Comparison of ENCODE assay signal across 8 cellular contexts in the genomic region with DNA sequence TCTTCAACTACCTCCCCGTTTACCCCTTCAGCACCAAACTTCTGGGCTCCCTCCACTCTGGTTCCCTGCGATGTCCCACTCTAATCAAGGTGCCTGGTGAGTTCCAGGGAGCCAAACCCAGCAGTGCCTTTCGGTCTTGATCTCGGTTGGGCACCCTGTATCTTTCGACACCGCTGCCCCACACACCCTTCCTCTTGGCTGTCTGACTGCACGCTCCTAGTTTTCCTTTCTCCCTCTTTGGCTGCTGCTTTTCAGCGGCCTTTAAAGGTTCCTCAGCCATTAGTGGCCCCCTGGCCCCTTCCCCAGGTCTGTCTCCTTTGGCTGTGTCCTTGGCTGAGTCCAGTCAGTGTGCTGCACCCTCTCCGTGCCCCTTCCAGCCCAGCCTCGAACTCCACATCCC. TPM values are rescaled to one million over a fixed set of nuclear protein-coding genes. Genes with fewer than 3 reads are reported as not detected.
A peak's percentile ranks its signal among the peaks of the same experiment; 100 is the strongest.
DNase-seq lines count a peak whose midpoint lies in the region; ATAC-seq and TF ChIP-seq lines count a peak whose summit lies in the region.

No MANE protein-coding gene starts in this region.

- DNase-seq in T-helper 2 cell treated with Interferon-gamma antibody and Interleukin-4, amounts not matched to agents 5 μg/mL and 100 μg/mL, for 36 hours (ENCODE audit: low spot score): no peak
- DNase-seq in T-helper 2 cell (no peak), astrocyte of the cerebellum (ENCODE audit: low read depth) (no peak), left lung (no peak), suprapubic skin (ENCODE audit: low spot score in 2 of 2) (no peak), GF-D8 (lab: John Stamatoyannopoulos, UW) (no peak)

- peak overlapping the region; percentile 33 for H3K27ac Mint-ChIP-seq in T-helper 2 cell treated with Interferon-gamma antibody and Interleukin-4, amounts not matched to agents 5 μg/mL and 100 μg/mL, for 36 hours

- H3K9me3 Mint-ChIP-seq in T-helper 2 cell treated with Interferon-gamma antibody and Interleukin-4, amounts not matched to agents 5 μg/mL and 100 μg/mL, for 36 hours: no peaks in the 10 kb centered on the region

- H3K36me3 Mint-ChIP-seq in T-helper 2 cell treated with Interferon-gamma antibody and Interleukin-4, amounts not matched to agents 5 μg/mL and 100 μg/mL, for 36 hours (ENCODE audit: low read depth): peaks cover 44% of the 10 kb centered on the region

- H3K27me3 ChIP-seq in left lung (no peaks in the 10 kb centered on the region), suprapubic skin (no peaks in the 10 kb centered on the region)

- peaks cover 0 to 49% of the 10 kb centered on the region in 2 donors for H3K36me3 ChIP-seq in left lung
- H3K36me3 ChIP-seq in suprapubic skin: peaks cover 39% of the 10 kb centered on the region

- H3K27me3 Mint-ChIP-seq in T-helper 2 cell treated with Interferon-gamma antibody and Interleukin-4, amounts not matched to agents 5 μg/mL and 100 μg/mL, for 36 hours (ENCODE audit: low read depth): no peaks in the 10 kb centered on the region

- peak overlapping the region; percentile 47 for H3K4me3 ChIP-seq in astrocyte of the cerebellum (ENCODE audit: low read depth, low read length)
- peak overlapping the region; percentile 66 to 72 for H3K4me3 ChIP-seq in left lung
- peak overlapping the region; percentile 93 for H3K4me3 ChIP-seq in suprapubic skin

- peaks cover 28% of the 10 kb centered on the region for H3K4me1 Mint-ChIP-seq in T-helper 2 cell treated with Interferon-gamma antibody and Interleukin-4, amounts not matched to agents 5 μg/mL and 100 μg/mL, for 36 hours (ENCODE audit: low read depth)

- 32% methylated on average over 10 of the region's 10 CpGs for WGBS in suprapubic skin

- no peak for TF ChIP-seq POLR2A in suprapubic skin (IDR thresholded peaks at IDR 0.05)

- in situ Hi-C loops in astrocyte of the cerebellum (cut with HindIII; ENCODE audit: low sequenced_read_pairs): no loop called here

- H3K4me1 ChIP-seq in left lung (peaks cover 0 to 23% of the 10 kb centered on the region in 2 donors), suprapubic skin (peaks cover 20% of the 10 kb centered on the region)

- ATAC-seq in left lung (no peak), GM19463 (IDR thresholded peaks at IDR 0.05; ENCODE audit: unreplicated experiment) (no peak), GM21723 (IDR thresholded peaks at IDR 0.05; ENCODE audit: unreplicated experiment) (no peak)

- TF ChIP-seq EP300 in suprapubic skin (IDR thresholded peaks at IDR 0.05): no peak

- H3K9me3 ChIP-seq in left lung (no peaks in the 10 kb centered on the region), suprapubic skin (no peaks in the 10 kb centered on the region)

- H3K27ac ChIP-seq in left lung: peak overlapping the region; percentile 96 to 97
- H3K27ac ChIP-seq in suprapubic skin: peak overlapping the region; percentile 96

- H3K4me3 Mint-ChIP-seq in T-helper 2 cell treated with Interferon-gamma antibody and Interleukin-4, amounts not matched to agents 5 μg/mL and 100 μg/mL, for 36 hours: peak overlapping the region; percentile 14

- TF ChIP-seq CTCF in astrocyte of the cerebellum (IDR thresholded peaks at IDR 0.05; ENCODE audit: low read depth, low read length, missing control alignments): no peak
- TF ChIP-seq CTCF in left lung (IDR thresholded peaks at IDR 0.05): no peak
- TF ChIP-seq CTCF in suprapubic skin (IDR thresholded peaks at IDR 0.05): no peak

- intact Hi-C loops in left lung (cut with DNase I): no loop called here

RNA-seq across cellular contexts. Expression of gene TTLL3, which starts 0.8 kb away (rescaled TPM):
- total RNA-seq in left lung (10 to 100 TPM; 30.5 to 33.9 TPM), suprapubic skin (100 to 1,000 TPM in 2 of 4 donors, 10 to 100 TPM in 2; 42.4 to 286 (median 83.3) TPM)

RNA-seq across cellular contexts. Expression of gene ARPC4, which starts 18.0 kb away (rescaled TPM):
- total RNA-seq in left lung (100 to 1,000 TPM; 148 to 193 TPM), suprapubic skin (100 to 1,000 TPM; 107 to 132 (median 124) TPM)

RNA-seq across cellular contexts. Expression of gene TADA3, which starts 18.6 kb away (rescaled TPM):
- total RNA-seq in left lung: 10 to 100 TPM; 50.0 to 59.2 TPM
- 10 to 100 TPM; 27.6 to 45.0 (median 38.8) TPM for total RNA-seq in suprapubic skin

RNA-seq across cellular contexts. Expression of gene RPUSD3, which starts 33.0 kb away (rescaled TPM):
- total RNA-seq in left lung: 10 to 100 TPM; 29.6 to 35.3 TPM
- 10 to 100 TPM; 34.8 to 46.5 (median 42.1) TPM for total RNA-seq in suprapubic skin

RNA-seq across cellular contexts. Expression of gene CAMK1, which starts 41.1 kb away (rescaled TPM):
- 10 to 100 TPM; 29.1 to 37.5 TPM for total RNA-seq in left lung
- total RNA-seq in suprapubic skin: 10 to 100 TPM in 1 of 4 donors, 1 to 10 TPM in 3; 3.3 to 13.0 (median 5.2) TPM
